Comparison of ENCODE assay signal across 1 cellular context in the genomic region with DNA sequence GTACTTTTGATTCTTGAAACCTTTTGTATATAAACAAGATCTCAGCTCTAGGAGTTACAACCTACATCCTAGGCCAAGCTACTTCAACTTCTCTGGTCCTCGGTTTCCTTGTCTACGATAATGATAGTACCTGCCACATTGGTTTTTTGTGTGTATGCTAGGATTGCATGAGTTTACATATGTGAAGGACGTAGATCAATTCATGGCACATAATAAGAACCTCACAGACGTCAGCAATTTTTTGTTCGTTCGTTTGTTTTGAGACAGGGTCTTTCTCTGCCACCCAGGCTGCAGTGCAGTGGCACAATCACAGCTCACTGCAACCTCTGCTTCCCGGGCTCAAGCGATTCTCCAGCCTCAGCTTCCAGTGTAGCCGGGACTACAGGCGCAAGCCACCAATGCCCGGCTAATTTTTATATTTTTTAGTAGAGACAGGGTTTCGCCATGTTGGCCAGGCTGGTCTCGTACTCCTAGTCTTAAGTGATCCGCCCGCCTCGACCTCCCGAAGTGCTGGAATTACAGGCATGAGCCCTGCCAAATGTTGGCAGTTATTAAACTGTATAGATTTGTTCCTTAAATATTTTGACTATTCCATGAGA.
TF ChIP-seq lines count a peak whose summit lies in the region.

No MANE protein-coding gene starts in this region.

TF ChIP-seq in GM23338, 12 proteins besides CTCF, POLR2A, EP300 and RAD21 (continued from another document):
- TF ChIP-seq, protein P1, sequence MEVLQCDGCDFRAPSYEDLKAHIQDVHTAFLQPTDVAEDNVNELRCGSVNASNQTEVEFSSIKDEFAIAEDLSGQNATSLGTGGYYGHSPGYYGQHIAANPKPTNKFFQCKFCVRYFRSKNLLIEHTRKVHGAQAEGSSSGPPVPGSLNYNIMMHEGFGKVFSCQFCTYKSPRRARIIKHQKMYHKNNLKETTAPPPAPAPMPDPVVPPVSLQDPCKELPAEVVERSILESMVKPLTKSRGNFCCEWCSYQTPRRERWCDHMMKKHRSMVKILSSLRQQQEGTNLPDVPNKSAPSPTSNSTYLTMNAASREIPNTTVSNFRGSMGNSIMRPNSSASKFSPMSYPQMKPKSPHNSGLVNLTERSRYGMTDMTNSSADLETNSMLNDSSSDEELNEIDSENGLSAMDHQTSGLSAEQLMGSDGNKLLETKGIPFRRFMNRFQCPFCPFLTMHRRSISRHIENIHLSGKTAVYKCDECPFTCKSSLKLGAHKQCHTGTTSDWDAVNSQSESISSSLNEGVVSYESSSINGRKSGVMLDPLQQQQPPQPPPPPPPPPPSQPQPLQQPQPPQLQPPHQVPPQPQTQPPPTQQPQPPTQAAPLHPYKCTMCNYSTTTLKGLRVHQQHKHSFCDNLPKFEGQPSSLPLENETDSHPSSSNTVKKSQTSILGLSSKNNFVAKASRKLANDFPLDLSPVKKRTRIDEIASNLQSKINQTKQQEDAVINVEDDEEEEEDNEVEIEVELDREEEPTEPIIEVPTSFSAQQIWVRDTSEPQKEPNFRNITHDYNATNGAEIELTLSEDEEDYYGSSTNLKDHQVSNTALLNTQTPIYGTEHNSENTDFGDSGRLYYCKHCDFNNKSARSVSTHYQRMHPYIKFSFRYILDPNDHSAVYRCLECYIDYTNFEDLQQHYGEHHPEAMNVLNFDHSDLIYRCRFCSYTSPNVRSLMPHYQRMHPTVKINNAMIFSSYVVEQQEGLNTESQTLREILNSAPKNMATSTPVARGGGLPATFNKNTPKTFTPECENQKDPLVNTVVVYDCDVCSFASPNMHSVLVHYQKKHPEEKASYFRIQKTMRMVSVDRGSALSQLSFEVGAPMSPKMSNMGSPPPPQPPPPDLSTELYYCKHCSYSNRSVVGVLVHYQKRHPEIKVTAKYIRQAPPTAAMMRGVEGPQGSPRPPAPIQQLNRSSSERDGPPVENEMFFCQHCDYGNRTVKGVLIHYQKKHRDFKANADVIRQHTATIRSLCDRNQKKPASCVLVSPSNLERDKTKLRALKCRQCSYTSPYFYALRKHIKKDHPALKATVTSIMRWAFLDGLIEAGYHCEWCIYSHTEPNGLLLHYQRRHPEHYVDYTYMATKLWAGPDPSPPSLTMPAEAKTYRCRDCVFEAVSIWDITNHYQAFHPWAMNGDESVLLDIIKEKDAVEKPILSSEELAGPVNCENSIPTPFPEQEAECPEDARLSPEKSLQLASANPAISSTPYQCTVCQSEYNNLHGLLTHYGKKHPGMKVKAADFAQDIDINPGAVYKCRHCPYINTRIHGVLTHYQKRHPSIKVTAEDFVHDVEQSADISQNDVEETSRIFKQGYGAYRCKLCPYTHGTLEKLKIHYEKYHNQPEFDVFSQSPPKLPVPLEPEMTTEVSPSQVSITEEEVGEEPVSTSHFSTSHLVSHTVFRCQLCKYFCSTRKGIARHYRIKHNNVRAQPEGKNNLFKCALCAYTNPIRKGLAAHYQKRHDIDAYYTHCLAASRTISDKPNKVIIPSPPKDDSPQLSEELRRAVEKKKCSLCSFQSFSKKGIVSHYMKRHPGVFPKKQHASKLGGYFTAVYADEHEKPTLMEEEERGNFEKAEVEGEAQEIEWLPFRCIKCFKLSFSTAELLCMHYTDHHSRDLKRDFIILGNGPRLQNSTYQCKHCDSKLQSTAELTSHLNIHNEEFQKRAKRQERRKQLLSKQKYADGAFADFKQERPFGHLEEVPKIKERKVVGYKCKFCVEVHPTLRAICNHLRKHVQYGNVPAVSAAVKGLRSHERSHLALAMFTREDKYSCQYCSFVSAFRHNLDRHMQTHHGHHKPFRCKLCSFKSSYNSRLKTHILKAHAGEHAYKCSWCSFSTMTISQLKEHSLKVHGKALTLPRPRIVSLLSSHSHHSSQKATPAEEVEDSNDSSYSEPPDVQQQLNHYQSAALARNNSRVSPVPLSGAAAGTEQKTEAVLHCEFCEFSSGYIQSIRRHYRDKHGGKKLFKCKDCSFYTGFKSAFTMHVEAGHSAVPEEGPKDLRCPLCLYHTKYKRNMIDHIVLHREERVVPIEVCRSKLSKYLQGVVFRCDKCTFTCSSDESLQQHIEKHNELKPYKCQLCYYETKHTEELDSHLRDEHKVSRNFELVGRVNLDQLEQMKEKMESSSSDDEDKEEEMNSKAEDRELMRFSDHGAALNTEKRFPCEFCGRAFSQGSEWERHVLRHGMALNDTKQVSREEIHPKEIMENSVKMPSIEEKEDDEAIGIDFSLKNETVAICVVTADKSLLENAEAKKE (CRISPR knock-in tag; IDR thresholded peaks at IDR 0.05): no peak
- TF ChIP-seq, protein P2, sequence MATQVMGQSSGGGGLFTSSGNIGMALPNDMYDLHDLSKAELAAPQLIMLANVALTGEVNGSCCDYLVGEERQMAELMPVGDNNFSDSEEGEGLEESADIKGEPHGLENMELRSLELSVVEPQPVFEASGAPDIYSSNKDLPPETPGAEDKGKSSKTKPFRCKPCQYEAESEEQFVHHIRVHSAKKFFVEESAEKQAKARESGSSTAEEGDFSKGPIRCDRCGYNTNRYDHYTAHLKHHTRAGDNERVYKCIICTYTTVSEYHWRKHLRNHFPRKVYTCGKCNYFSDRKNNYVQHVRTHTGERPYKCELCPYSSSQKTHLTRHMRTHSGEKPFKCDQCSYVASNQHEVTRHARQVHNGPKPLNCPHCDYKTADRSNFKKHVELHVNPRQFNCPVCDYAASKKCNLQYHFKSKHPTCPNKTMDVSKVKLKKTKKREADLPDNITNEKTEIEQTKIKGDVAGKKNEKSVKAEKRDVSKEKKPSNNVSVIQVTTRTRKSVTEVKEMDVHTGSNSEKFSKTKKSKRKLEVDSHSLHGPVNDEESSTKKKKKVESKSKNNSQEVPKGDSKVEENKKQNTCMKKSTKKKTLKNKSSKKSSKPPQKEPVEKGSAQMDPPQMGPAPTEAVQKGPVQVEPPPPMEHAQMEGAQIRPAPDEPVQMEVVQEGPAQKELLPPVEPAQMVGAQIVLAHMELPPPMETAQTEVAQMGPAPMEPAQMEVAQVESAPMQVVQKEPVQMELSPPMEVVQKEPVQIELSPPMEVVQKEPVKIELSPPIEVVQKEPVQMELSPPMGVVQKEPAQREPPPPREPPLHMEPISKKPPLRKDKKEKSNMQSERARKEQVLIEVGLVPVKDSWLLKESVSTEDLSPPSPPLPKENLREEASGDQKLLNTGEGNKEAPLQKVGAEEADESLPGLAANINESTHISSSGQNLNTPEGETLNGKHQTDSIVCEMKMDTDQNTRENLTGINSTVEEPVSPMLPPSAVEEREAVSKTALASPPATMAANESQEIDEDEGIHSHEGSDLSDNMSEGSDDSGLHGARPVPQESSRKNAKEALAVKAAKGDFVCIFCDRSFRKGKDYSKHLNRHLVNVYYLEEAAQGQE (IDR thresholded peaks at IDR 0.05; ENCODE audit: unreplicated experiment): no peak
